Comparison of ENCODE assay signal across 17 cellular contexts in the genomic region with DNA sequence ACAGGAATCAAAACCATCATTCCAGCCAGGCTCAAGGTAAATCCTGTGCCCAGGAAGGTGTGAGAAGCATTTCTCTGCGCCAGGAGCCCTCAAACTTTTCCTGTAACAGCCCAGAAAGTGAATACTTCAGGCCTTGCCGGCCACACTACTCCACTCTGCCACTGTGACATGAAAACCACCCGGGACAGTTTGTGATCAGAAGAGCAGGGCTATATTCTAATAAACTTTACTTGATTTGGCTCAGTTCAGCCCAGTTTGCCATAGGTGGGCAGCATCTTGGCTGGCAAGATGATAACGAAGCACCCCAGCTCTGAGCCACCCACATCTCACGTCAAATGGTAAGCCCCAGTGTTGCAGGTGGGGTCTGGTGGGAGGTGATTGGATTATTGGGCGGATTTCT.
DNase-seq lines count a peak whose midpoint lies in the region; ATAC-seq, FAIRE-seq and TF ChIP-seq lines count a peak whose summit lies in the region.
"Had no signal": no experiment of that assay in that cellular context is flagged by ENCODE, and none has a peak within 500 bp of the region (broad histone marks: within the 10 kb centered on the region; RNA-seq: fewer than 3 reads in every experiment).

No MANE protein-coding gene starts in this region.

- H3K9me3 ChIP-seq in RWPE2 (ENCODE audit: severe bottlenecking) (no peaks in the 10 kb centered on the region), kidney (ENCODE audit: control insufficient read depth in 1 of 2, low read length in 2 of 2) (no peaks in the 10 kb centered on the region), sigmoid colon (no peaks in the 10 kb centered on the region)
- H3K9me3 ChIP-seq: HAP-1 had no signal

- no peak for TF ChIP-seq EP300 in sigmoid colon (IDR thresholded peaks at IDR 0.05)

- H3K27me3 Mint-ChIP-seq in HFFc6 (ENCODE audit: insufficient read depth), result peaks cover 1% of the 10 kb centered on the region

- H3K4me1 ChIP-seq in RWPE2 (ENCODE audit: insufficient read depth, poor library complexity, severe bottlenecking) (no peaks in the 10 kb centered on the region), kidney (ENCODE audit: control insufficient read depth in 1 of 2, insufficient read depth in 1 of 2, low read depth in 1 of 2, low read length in 2 of 2) (no peaks in the 10 kb centered on the region), sigmoid colon (peaks cover 0 to 10% (median 7%) of the 10 kb centered on the region in 4 donors)
- H3K4me1 ChIP-seq: HAP-1 had no signal

- DNase-seq in activated naive CD4-positive, alpha-beta T cell treated with anti-CD3 and anti-CD28 coated beads, Interleukin-2, amount 50 U/mL, for 16 hours, result peak; percentile 0
- no peak for DNase-seq in activated naive CD4-positive, alpha-beta T cell (lab: John Stamatoyannopoulos, UW)
- DNase-seq in RWPE2 (ENCODE audit: low spot score) (peak; percentile 11), kidney (peak; percentile 12), sigmoid colon (peak; percentile 51), HFFc6 (no peak)
- no peak for DNase-seq in activated effector memory CD4-positive, alpha-beta T cell treated with Interleukin-2 at 50 U/mL for 16 hours
- DNase-seq in activated CD8-positive, alpha-beta memory T cell treated with anti-CD3 and anti-CD28 coated beads, Interleukin-2, amount 50 U/mL, for 48 hours, result no peak
- DNase-seq: CD8-positive, alpha-beta T cell; COR-L47; DND-41; GDM1 had no signal

- H3K9ac ChIP-seq in kidney (ENCODE audit: low read length in 2 of 2), result no peak overlapping the region

- H3K4me3 ChIP-seq in RWPE2 (ENCODE audit: severe bottlenecking) (no peak overlapping the region), kidney (ENCODE audit: low read length in 2 of 2) (no peak overlapping the region), sigmoid colon (no peak overlapping the region)
- H3K4me3 ChIP-seq: HAP-1 had no signal

- no peak for TF ChIP-seq CTCF in RWPE2 (IDR thresholded peaks at IDR 0.05; ENCODE audit: poor library complexity, severe bottlenecking)
- TF ChIP-seq CTCF in kidney (IDR thresholded peaks at IDR 0.05; ENCODE audit: borderline replicate concordance, extremely low read depth, insufficient read depth), result no peak
- no peak for TF ChIP-seq CTCF in sigmoid colon (IDR thresholded peaks at IDR 0.05)
- no peak for TF ChIP-seq CTCF in HFFc6 (IDR thresholded peaks at IDR 0.05)

- H3K4me1 Mint-ChIP-seq in HFFc6 (ENCODE audit: low read depth), result no peaks in the 10 kb centered on the region

- FAIRE-seq in kidney (lab: Jason Lieb, UNC), result no peak
- FAIRE-seq: D721Med, H1 had no signal

- ATAC-seq in RWPE2 (ENCODE audit: low read depth), result no peak
- ATAC-seq: CD8-positive, alpha-beta T cell had no signal

- no peak overlapping the region for H3K27ac Mint-ChIP-seq in HFFc6
- H3K27ac Mint-ChIP-seq: CD14-positive monocyte; CD8-positive, alpha-beta T cell had no signal

- H3K36me3 Mint-ChIP-seq in HFFc6 (ENCODE audit: low read depth), result peaks cover 8% of the 10 kb centered on the region
- H3K36me3 Mint-ChIP-seq: CD14-positive monocyte; CD8-positive, alpha-beta T cell had no signal

- H3K27me3 ChIP-seq in RWPE2 (ENCODE audit: insufficient read depth, poor library complexity, severe bottlenecking) (no peaks in the 10 kb centered on the region), sigmoid colon (no peaks in the 10 kb centered on the region)

- H3K27ac ChIP-seq in RWPE2 (ENCODE audit: poor library complexity, severe bottlenecking) (no peak overlapping the region), kidney (ENCODE audit: low read depth in 2 of 2, low read length in 2 of 2) (no peak overlapping the region), sigmoid colon (no peak overlapping the region)
- H3K27ac ChIP-seq: 22Rv1 had no signal

- 87 to 89% methylated on average over 6 of the region's 6 CpGs for WGBS in sigmoid colon, 2 donors

- no peak overlapping the region for H3K4me3 Mint-ChIP-seq in HFFc6
- H3K4me3 Mint-ChIP-seq: CD14-positive monocyte; CD8-positive, alpha-beta T cell had no signal

- H3K9me3 Mint-ChIP-seq in HFFc6, result peaks cover 64% of the 10 kb centered on the region

- intact Hi-C loops in kidney (cut with DNase I) (no loop called here), sigmoid colon (cut with DNase I) (no loop called here)

- H3K36me3 ChIP-seq in RWPE2 (ENCODE audit: low read depth), result no peaks in the 10 kb centered on the region
- no peaks in the 10 kb centered on the region for H3K36me3 ChIP-seq in kidney (ENCODE audit: control insufficient read depth in 1 of 2, insufficient read depth in 2 of 2, low read length in 2 of 2)
- no peaks in the 10 kb centered on the region for H3K36me3 ChIP-seq in sigmoid colon
- H3K36me3 ChIP-seq: HAP-1 had no signal

- TF ChIP-seq POLR2A in sigmoid colon (IDR thresholded peaks at IDR 0.05), result no peak

Comparison
In these comparisons a context has a peak if more than half of its experiments do, and no peak if none do; other contexts are left out.
1. DNase-seq: peak in activated naive CD4-positive, alpha-beta T cell treated with anti-CD3 and anti-CD28 coated beads, Interleukin-2, amount 50 U/mL, for 16 hours (single experiment), RWPE2 (single experiment), kidney (single experiment) and sigmoid colon (single experiment); none in activated naive CD4-positive, alpha-beta T cell (0 of 4), activated effector memory CD4-positive, alpha-beta T cell treated with Interleukin-2 at 50 U/mL for 16 hours (single experiment), activated CD8-positive, alpha-beta memory T cell treated with anti-CD3 and anti-CD28 coated beads, Interleukin-2, amount 50 U/mL, for 48 hours (single experiment) and HFFc6 (single experiment).